ENCODE assay signal across 29 cellular contexts in genomic region chr1:221765527-221765926, GRCh38. TPM values are rescaled to one million over a fixed set of nuclear protein-coding genes. Genes with fewer than 3 reads are reported as not detected.
DNase-seq lines count a peak whose midpoint lies in the region; ATAC-seq, FAIRE-seq and TF ChIP-seq lines count a peak whose summit lies in the region.
"Had no signal": no experiment of that assay in that cellular context is flagged by ENCODE, and none has a peak within 500 bp of the region (broad histone marks: within the 10 kb centered on the region; RNA-seq: fewer than 3 reads in every experiment).

No MANE protein-coding gene starts in this region.

- no peak for FAIRE-seq in bronchial epithelial cell (lab: Jason Lieb, UNC)
- FAIRE-seq: urothelium cell line had no signal

- no peak overlapping the region for H3K14ac ChIP-seq in mesenchymal stem cell (ENCODE audit: low read length in 2 of 2)

- no peak overlapping the region for H3K23ac ChIP-seq in mesenchymal stem cell (ENCODE audit: low read length in 2 of 2)

- CTCF ChIA-PET in PC-3 (lab: Charles Lee): no interaction called here
- CTCF ChIA-PET in naive thymus-derived CD4-positive, alpha-beta T cell (lab: Charles Lee): no interaction called here

- H3K9ac ChIP-seq in PC-3 (ENCODE audit: low read length) (no peak overlapping the region), mesenchymal stem cell (ENCODE audit: low read length) (no peak overlapping the region)

- no peaks in the 10 kb centered on the region for H3K27me3 Mint-ChIP-seq in naive thymus-derived CD4-positive, alpha-beta T cell
- no peaks in the 10 kb centered on the region for H3K27me3 Mint-ChIP-seq in progenitor cell of endocrine pancreas
- H3K27me3 Mint-ChIP-seq: activated CD4-positive, alpha-beta T cell treated with anti-CD3 and anti-CD28 coated beads, Interleukin-2, amount 10 ng/mL, durations not matched to agents 24 days and 14 days; naive thymus-derived CD8-positive, alpha-beta T cell had no signal

- TF ChIP-seq CTCF in PC-3 (conservative IDR thresholded peaks at IDR 0.05; ENCODE audit: low read depth, low read length): no peak
- TF ChIP-seq CTCF in bronchial epithelial cell (IDR thresholded peaks at IDR 0.05; ENCODE audit: insufficient read depth, low read length, severe bottlenecking): no peak
- no peak for TF ChIP-seq CTCF in progenitor cell of endocrine pancreas (IDR thresholded peaks at IDR 0.05; ENCODE audit: unreplicated experiment)

- H3K36me3 ChIP-seq in PC-3 (ENCODE audit: low read depth, low read length) (no peaks in the 10 kb centered on the region), bronchial epithelial cell (ENCODE audit: control insufficient read depth, insufficient read depth, low read length) (no peaks in the 10 kb centered on the region), mesenchymal stem cell (ENCODE audit: control insufficient read depth in 1 of 2, insufficient read depth in 2 of 2, low read depth in 1 of 2, low read length in 2 of 2) (no peaks in the 10 kb centered on the region)
- H3K36me3 ChIP-seq in naive thymus-derived CD4-positive, alpha-beta T cell (ENCODE audit: control insufficient read depth in 2 of 3, insufficient read depth in 3 of 3, low read length in 3 of 3): no peaks in the 10 kb centered on the region
- H3K36me3 ChIP-seq: WERI-Rb-1 had no signal

- H3K9me2 ChIP-seq in PC-3 (replicated peaks; ENCODE audit: low read length): no peaks in the 10 kb centered on the region

- no peaks in the 10 kb centered on the region for H4K20me1 ChIP-seq in PC-3 (ENCODE audit: low read length)

- H2AFZ ChIP-seq in PC-3 (ENCODE audit: low read length): no peak overlapping the region
- H2AFZ ChIP-seq in mesenchymal stem cell (ENCODE audit: low read depth, low read length): no peak overlapping the region

- H3K4me3 ChIP-seq in PC-3 (ENCODE audit: low read length): no peak overlapping the region
- H3K4me3 ChIP-seq in bronchial epithelial cell (ENCODE audit: low read depth, low read length): no peak overlapping the region
- no peak overlapping the region for H3K4me3 ChIP-seq in mesenchymal stem cell (ENCODE audit: insufficient read depth in 1 of 2, low read depth in 1 of 2, low read length in 2 of 2)
- H3K4me3 ChIP-seq in naive thymus-derived CD4-positive, alpha-beta T cell (ENCODE audit: low read length): no peak overlapping the region
- H3K4me3 ChIP-seq: testis had no signal

- H3K4me1 Mint-ChIP-seq in naive thymus-derived CD4-positive, alpha-beta T cell: peaks cover 4 to 37% (median 10%) of the 10 kb centered on the region in 7 donors
- H3K4me1 Mint-ChIP-seq in stimulated activated effector memory CD8-positive, alpha-beta T cell treated with anti-CD3 and anti-CD28 coated beads, Interleukin-12 subunit alpha, Interleukin-12 subunit beta, amount 100 ng/mL, for 72 hours: peaks cover 29% of the 10 kb centered on the region
- peaks cover 10% of the 10 kb centered on the region for H3K4me1 Mint-ChIP-seq in progenitor cell of endocrine pancreas (ENCODE audit: low read depth)

- no peaks in the 10 kb centered on the region for H3K79me1 ChIP-seq in mesenchymal stem cell (replicated peaks; ENCODE audit: low read length, poor library complexity, severe bottlenecking)

- H3K27ac Mint-ChIP-seq in naive thymus-derived CD4-positive, alpha-beta T cell: no peak overlapping the region
- H3K27ac Mint-ChIP-seq in stimulated activated effector memory CD8-positive, alpha-beta T cell treated with anti-CD3 and anti-CD28 coated beads, Interleukin-12 subunit alpha, Interleukin-12 subunit beta, amount 100 ng/mL, for 72 hours: no peak overlapping the region
- H3K27ac Mint-ChIP-seq in progenitor cell of endocrine pancreas: no peak overlapping the region
- H3K27ac Mint-ChIP-seq: activated CD4-positive, alpha-beta T cell treated with anti-CD3 and anti-CD28 coated beads, Interleukin-2, amount 10 ng/mL, durations not matched to agents 24 days and 14 days; activated T-cell treated with anti-CD3 and anti-CD28 coated beads, Interleukin-2, amount 50 U/mL, for 72 hours; naive thymus-derived CD8-positive, alpha-beta T cell had no signal

- POLR2A ChIA-PET in PC-3 (lab: Charles Lee; ENCODE audit: unreplicated experiment): interaction anchor here (0.6 kb wide), 1 partner anchor 326 kb away, joined by 24 read pairs; no protein-coding TSS in a partner anchor
- POLR2A ChIA-PET in naive thymus-derived CD4-positive, alpha-beta T cell (lab: Charles Lee): no interaction called here

- no peak overlapping the region for H2BK120ac ChIP-seq in mesenchymal stem cell (ENCODE audit: low read depth, low read length)

- H3K9me3 Mint-ChIP-seq in naive thymus-derived CD4-positive, alpha-beta T cell: peaks cover 0 to 4% (median 0%) of the 10 kb centered on the region in 11 donors
- H3K9me3 Mint-ChIP-seq in stimulated activated effector memory CD8-positive, alpha-beta T cell treated with anti-CD3 and anti-CD28 coated beads, Interleukin-12 subunit alpha, Interleukin-12 subunit beta, amount 100 ng/mL, for 72 hours: no peaks in the 10 kb centered on the region
- no peaks in the 10 kb centered on the region for H3K9me3 Mint-ChIP-seq in progenitor cell of endocrine pancreas (ENCODE audit: low read depth)
- H3K9me3 Mint-ChIP-seq: naive thymus-derived CD8-positive, alpha-beta T cell had no signal

- no peak overlapping the region for H3K4me3 Mint-ChIP-seq in naive thymus-derived CD4-positive, alpha-beta T cell
- H3K4me3 Mint-ChIP-seq in stimulated activated effector memory CD8-positive, alpha-beta T cell treated with anti-CD3 and anti-CD28 coated beads, Interleukin-12 subunit alpha, Interleukin-12 subunit beta, amount 100 ng/mL, for 72 hours: no peak overlapping the region
- H3K4me3 Mint-ChIP-seq in progenitor cell of endocrine pancreas (ENCODE audit: low read depth): no peak overlapping the region
- H3K4me3 Mint-ChIP-seq: activated CD4-positive, alpha-beta T cell treated with anti-CD3 and anti-CD28 coated beads, Interleukin-2, amount 10 ng/mL, durations not matched to agents 24 days and 14 days; activated T-cell treated with anti-CD3 and anti-CD28 coated beads, Interleukin-2, amount 50 U/mL, for 72 hours; naive thymus-derived CD8-positive, alpha-beta T cell had no signal

- H3F3A ChIP-seq in PC-3 (ENCODE audit: low read length, unreplicated experiment): no peaks in the 10 kb centered on the region

- no peaks in the 10 kb centered on the region for H3K27me3 ChIP-seq in PC-3 (ENCODE audit: low read length)
- no peaks in the 10 kb centered on the region for H3K27me3 ChIP-seq in bronchial epithelial cell (ENCODE audit: control insufficient read depth, insufficient read depth, low read length)
- no peaks in the 10 kb centered on the region for H3K27me3 ChIP-seq in mesenchymal stem cell (ENCODE audit: control insufficient read depth in 1 of 2, insufficient read depth in 1 of 2, low read length in 2 of 2)
- no peaks in the 10 kb centered on the region for H3K27me3 ChIP-seq in naive thymus-derived CD4-positive, alpha-beta T cell (ENCODE audit: control insufficient read depth in 2 of 2, insufficient read depth in 2 of 2, low read length in 2 of 2)
- H3K27me3 ChIP-seq: testis had no signal

- H3K4me2 ChIP-seq in PC-3 (ENCODE audit: low read length): no peak overlapping the region
- no peak overlapping the region for H3K4me2 ChIP-seq in mesenchymal stem cell (ENCODE audit: low read length, poor library complexity, severe bottlenecking)

- DNase-seq in HT1080 (ENCODE audit: low read depth) (peak; percentile 46), PC-3 (peak; percentile 34), bronchial epithelial cell (ENCODE audit: low read depth) (peak; percentile 61), mesenchymal stem cell (peak; percentile 38), progenitor cell of endocrine pancreas (ENCODE audit: low spot score, unreplicated experiment) (no peak)
- DNase-seq in naive thymus-derived CD4-positive, alpha-beta T cell: no peak
- DNase-seq in stimulated activated effector memory CD8-positive, alpha-beta T cell treated with anti-CD3 and anti-CD28 coated beads, Interleukin-12 subunit alpha, Interleukin-12 subunit beta, amount 100 ng/mL, for 72 hours (ENCODE audit: low spot score in 2 of 2): no peak
- DNase-seq: activated CD4-positive, alpha-beta T cell treated with anti-CD3 and anti-CD28 coated beads, Interleukin-2, amount 10 ng/mL, durations not matched to agents 24 days and 14 days; activated naive CD4-positive, alpha-beta T cell treated with anti-CD3 and anti-CD28 coated beads, Interleukin-2, amount 50 U/mL, for 16 hours; activated T-cell treated with anti-CD3 and anti-CD28 coated beads, Interleukin-2, amount 50 U/mL, for 72 hours; Calu3; cortex of kidney; DMS79 treated with DMSO at 0.1 percent for 48 hours; glutamatergic neuron; islet precursor cell; left ventricle myocardium superior; midbrain; naive thymus-derived CD8-positive, alpha-beta T cell; NCI-H2029; NCI-H226; NCI-H748 treated with DMSO at 0.1 percent for 48 hours; nucleus accumbens; SHP77 treated with DMSO at 0.1 percent for 48 hours; stimulated activated naive CD8-positive, alpha-beta T cell treated with anti-CD3 and anti-CD28 coated beads, Interleukin-15, Interleukin-2, amounts not matched to agents 100 U/mL and 50 U/mL, for 24 hours; T-helper 9 cell; testis; WERI-Rb-1 had no signal

- H2BK15ac ChIP-seq in mesenchymal stem cell (ENCODE audit: low read depth, poor library complexity, severe bottlenecking): no peak overlapping the region

- intact Hi-C loops in PC-3 (cut with micrococcal nuclease): no loop called here
- intact Hi-C loops in naive thymus-derived CD4-positive, alpha-beta T cell (cut with micrococcal nuclease): no loop called here

- peak overlapping the region in 1 of 2 experiments; percentile 68 for H3K18ac ChIP-seq in mesenchymal stem cell (ENCODE audit: low read depth in 1 of 2, low read length in 2 of 2)

- H2BK12ac ChIP-seq in mesenchymal stem cell (ENCODE audit: low read length in 2 of 2): no peak overlapping the region

- ATAC-seq in PC-3: no peak
- no peak for ATAC-seq in naive thymus-derived CD4-positive, alpha-beta T cell
- no peak for ATAC-seq in stimulated activated effector memory CD8-positive, alpha-beta T cell treated with anti-CD3 and anti-CD28 coated beads, Interleukin-12 subunit alpha, Interleukin-12 subunit beta, amount 100 ng/mL, for 72 hours
- ATAC-seq: activated T-cell treated with anti-CD3 and anti-CD28 coated beads, Interleukin-2, amount 50 U/mL, for 72 hours; HCT116; left ventricle myocardium superior; naive thymus-derived CD8-positive, alpha-beta T cell; stimulated activated naive CD8-positive, alpha-beta T cell treated with anti-CD3 and anti-CD28 coated beads, Interleukin-15, Interleukin-2, amounts not matched to agents 100 U/mL and 50 U/mL, for 24 hours had no signal

- no peak overlapping the region for H2BK5ac ChIP-seq in mesenchymal stem cell (ENCODE audit: low read depth, low read length, poor library complexity, severe bottlenecking)

- 0% methylated on average over 2 of the region's 2 CpGs for WGBS in mesenchymal stem cell

- H3K27ac ChIP-seq in PC-3 (ENCODE audit: low read length) (no peak overlapping the region), mesenchymal stem cell (ENCODE audit: low read length, poor library complexity, severe bottlenecking) (no peak overlapping the region)
- no peak overlapping the region for H3K27ac ChIP-seq in naive thymus-derived CD4-positive, alpha-beta T cell (ENCODE audit: low read depth, low read length)
- H3K27ac ChIP-seq: testis, WERI-Rb-1 had no signal

- H3K4me1 ChIP-seq in PC-3 (ENCODE audit: insufficient read depth, low read length) (no peaks in the 10 kb centered on the region), mesenchymal stem cell (ENCODE audit: control insufficient read depth, insufficient read depth, low read depth, low read length) (no peaks in the 10 kb centered on the region)
- H3K4me1 ChIP-seq in naive thymus-derived CD4-positive, alpha-beta T cell (ENCODE audit: control insufficient read depth in 2 of 2, insufficient read depth in 2 of 2, low read length in 2 of 2): no peaks in the 10 kb centered on the region

- H3K4ac ChIP-seq in mesenchymal stem cell (ENCODE audit: low read depth in 1 of 2, low read length in 2 of 2): no peak overlapping the region

- H4K91ac ChIP-seq in mesenchymal stem cell (ENCODE audit: low read length): no peak overlapping the region

- H4K8ac ChIP-seq in mesenchymal stem cell (ENCODE audit: low read length): no peak overlapping the region

- H3K36me3 Mint-ChIP-seq in naive thymus-derived CD4-positive, alpha-beta T cell: peaks cover 0 to 12% (median 0%) of the 10 kb centered on the region in 5 donors
- no peaks in the 10 kb centered on the region for H3K36me3 Mint-ChIP-seq in stimulated activated effector memory CD8-positive, alpha-beta T cell treated with anti-CD3 and anti-CD28 coated beads, Interleukin-12 subunit alpha, Interleukin-12 subunit beta, amount 100 ng/mL, for 72 hours
- H3K36me3 Mint-ChIP-seq in progenitor cell of endocrine pancreas (ENCODE audit: insufficient read depth): no peaks in the 10 kb centered on the region
- H3K36me3 Mint-ChIP-seq: naive thymus-derived CD8-positive, alpha-beta T cell had no signal

- no peaks in the 10 kb centered on the region for H3K9me3 ChIP-seq in PC-3 (ENCODE audit: low read length)
- H3K9me3 ChIP-seq in mesenchymal stem cell (ENCODE audit: control insufficient read depth, low read length): no peaks in the 10 kb centered on the region
- H3K9me3 ChIP-seq in naive thymus-derived CD4-positive, alpha-beta T cell (ENCODE audit: control insufficient read depth in 2 of 3, low read length in 3 of 3): no peaks in the 10 kb centered on the region
- H3K9me3 ChIP-seq: testis had no signal

- no peaks in the 10 kb centered on the region for H3K79me2 ChIP-seq in PC-3 (ENCODE audit: low read length)

- H2AK5ac ChIP-seq in mesenchymal stem cell (ENCODE audit: low read length, severe bottlenecking): no peak overlapping the region

- BruUV-seq in PC-3 (replicated peaks; lab: Mats Ljungman, UMichigan): no TSS peak

RNA-seq across cellular contexts. Expression of gene DUSP10, which starts 23.6 kb away (rescaled TPM):
- total RNA-seq in HT1080 (2014; rRNA removed; shearing (Covaris generic)): 59.9 and 76.5 TPM in 2 replicates
- 32.7 and 38.0 TPM in 2 replicates for polyA plus RNA-seq in HT1080 (2015; cell fraction: cytosol; rRNA removed)
- polyA plus RNA-seq in HT1080 (2015; cell fraction: nucleus; rRNA removed): 38.8 and 45.2 TPM in 2 replicates
- total RNA-seq in PC-3 (2014; rRNA removed): 5.1 and 6.2 TPM in 2 replicates
- total RNA-seq in bronchial epithelial cell: 9.9 and 36.6 TPM in 2 replicates
- 46.8 TPM for polyA plus RNA-seq in mesenchymal stem cell (2013, experiment 1 of 2)
- polyA plus RNA-seq in mesenchymal stem cell (2013, experiment 2 of 2): 45.6 TPM
- total RNA-seq in naive thymus-derived CD4-positive, alpha-beta T cell: 10 to 100 TPM in 3 of 5 experiments, 1 to 10 TPM in 2; 2.5 to 60.6 (median 19.0) TPM
- polyA plus RNA-seq in naive thymus-derived CD4-positive, alpha-beta T cell: 1 to 10 TPM; 3.5 to 3.7 TPM
- total RNA-seq in progenitor cell of endocrine pancreas: 9.3 and 10.2 TPM in 2 replicates

Comparison
In these comparisons a context has a peak if more than half of its experiments do, and no peak if none do; other contexts are left out.
1. DNase-seq: peak in HT1080 (single experiment), PC-3 (single experiment), bronchial epithelial cell (single experiment) and mesenchymal stem cell (single experiment); none in naive thymus-derived CD4-positive, alpha-beta T cell (0 of 9), stimulated activated effector memory CD8-positive, alpha-beta T cell treated with anti-CD3 and anti-CD28 coated beads, Interleukin-12 subunit alpha, Interleukin-12 subunit beta, amount 100 ng/mL, for 72 hours (0 of 2) and progenitor cell of endocrine pancreas (single experiment).